Comparison of ENCODE assay signal across 8 cellular contexts in the genomic region with DNA sequence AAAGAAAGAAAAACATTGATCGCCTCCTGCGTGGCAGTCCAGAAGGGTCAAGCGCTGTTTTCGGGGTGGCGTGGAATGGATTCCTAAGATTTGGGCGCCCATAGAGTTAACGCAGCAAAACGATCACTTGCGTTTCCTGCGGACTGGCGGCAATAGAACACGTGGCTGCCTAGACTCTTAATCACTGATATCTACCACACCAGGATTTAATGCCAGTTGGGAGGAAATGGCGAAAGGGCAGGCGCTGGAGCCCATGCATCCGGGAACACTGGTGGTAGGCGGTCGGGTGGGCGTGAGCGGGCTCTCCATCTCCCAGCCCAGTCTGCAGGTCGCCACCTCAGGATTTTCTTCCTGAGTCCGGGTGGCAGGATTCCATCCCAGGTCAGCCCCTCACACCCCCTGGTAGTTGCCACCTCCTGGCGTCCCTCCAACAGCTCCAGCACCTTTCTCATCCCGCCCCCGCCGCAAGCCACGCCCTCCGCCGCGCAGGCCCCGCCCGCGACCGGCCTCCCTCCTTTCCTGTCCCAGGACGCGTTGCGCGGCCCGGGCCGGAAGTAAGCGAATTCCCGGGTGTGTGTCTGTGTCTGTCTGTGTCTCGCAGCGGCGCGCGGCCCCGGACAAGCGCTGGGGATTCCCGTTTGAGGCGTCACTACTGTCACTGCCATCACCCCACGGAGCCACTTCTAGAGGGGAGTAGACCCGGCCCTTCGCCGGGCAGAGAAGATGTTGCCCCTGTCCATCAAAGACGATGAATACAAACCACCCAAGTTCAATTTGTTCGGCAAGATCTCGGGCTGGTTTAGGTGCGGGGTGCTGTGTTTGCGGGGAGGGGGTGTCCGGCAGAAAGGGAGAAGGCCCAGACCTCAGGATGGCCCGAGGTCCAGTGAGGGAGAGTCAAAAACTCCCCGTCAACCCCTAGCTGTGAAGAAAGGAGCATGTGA. TPM values are rescaled to one million over a fixed set of nuclear protein-coding genes. Genes with fewer than 3 reads are reported as not detected.
DNase-seq lines count a peak whose midpoint lies in the region; ATAC-seq and TF ChIP-seq lines count a peak whose summit lies in the region.

A gene with protein sequence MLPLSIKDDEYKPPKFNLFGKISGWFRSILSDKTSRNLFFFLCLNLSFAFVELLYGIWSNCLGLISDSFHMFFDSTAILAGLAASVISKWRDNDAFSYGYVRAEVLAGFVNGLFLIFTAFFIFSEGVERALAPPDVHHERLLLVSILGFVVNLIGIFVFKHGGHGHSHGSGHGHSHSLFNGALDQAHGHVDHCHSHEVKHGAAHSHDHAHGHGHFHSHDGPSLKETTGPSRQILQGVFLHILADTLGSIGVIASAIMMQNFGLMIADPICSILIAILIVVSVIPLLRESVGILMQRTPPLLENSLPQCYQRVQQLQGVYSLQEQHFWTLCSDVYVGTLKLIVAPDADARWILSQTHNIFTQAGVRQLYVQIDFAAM (plus strand): TSS at position 551 of the 941 bp plus-strand sequence. CDS start 173 bp downstream, at position 724.

- H3K27me3 ChIP-seq in Panc1 (ENCODE audit: control insufficient read depth, insufficient read depth, low read length) (no peaks in the 10 kb centered on the region), esophagus (ENCODE audit: control insufficient read depth in 1 of 2, insufficient read depth in 2 of 2, low read length in 2 of 2) (no peaks in the 10 kb centered on the region), mucosa of stomach (ENCODE audit: control insufficient read depth, insufficient read depth, low read length) (no peaks in the 10 kb centered on the region)

- ATAC-seq in GM21717 (IDR thresholded peaks at IDR 0.05; ENCODE audit: unreplicated experiment) = peak; percentile 81
- ATAC-seq in Panc1 = peak; percentile 97
- ATAC-seq in activated T-cell treated with anti-CD3 and anti-CD28 coated beads, Interleukin-2, amount 50 U/mL, for 4 hours = peak; percentile 82 to 85

- WGBS in esophagus, 2 donors = 0 to 1% methylated on average over 62 of the region's 62 CpGs

- no peaks in the 10 kb centered on the region for H3K9me3 ChIP-seq in Panc1 (ENCODE audit: control insufficient read depth, insufficient read depth, low read depth, low read length)
- no peaks in the 10 kb centered on the region for H3K9me3 ChIP-seq in esophagus (ENCODE audit: control insufficient read depth in 2 of 2, insufficient read depth in 1 of 2, low read depth in 1 of 2, low read length in 1 of 2)
- H3K9me3 ChIP-seq in mucosa of stomach (ENCODE audit: control insufficient read depth, low read length) = no peaks in the 10 kb centered on the region

- peak within 1 kb of the TSS; percentile 94 for H3K27ac ChIP-seq in Panc1 (ENCODE audit: low read length)
- peak within 1 kb of the TSS; percentile 94 to 99 for H3K27ac ChIP-seq in esophagus (ENCODE audit: low read depth in 2 of 2, low read length in 1 of 2)

- H3K27me3 Mint-ChIP-seq in activated T-cell treated with anti-CD3 and anti-CD28 coated beads, Interleukin-2, amount 50 U/mL, for 4 hours (ENCODE audit: low read depth) = no peaks in the 10 kb centered on the region

- intact Hi-C loops in Panc1 (cut with micrococcal nuclease; ENCODE audit: unreplicated experiment) = no loop called here

- H3K4me3 Mint-ChIP-seq in activated T-cell treated with anti-CD3 and anti-CD28 coated beads, Interleukin-2, amount 50 U/mL, for 4 hours = peak within 1 kb of the TSS; percentile 94

- CTCF ChIA-PET in Panc1 (lab: Charles Lee) = no interaction called here

- peaks cover 13% of the 10 kb centered on the region for H3K36me3 ChIP-seq in Panc1 (ENCODE audit: control insufficient read depth, insufficient read depth, low read length)
- peaks cover 0 to 3% of the 10 kb centered on the region in 2 donors for H3K36me3 ChIP-seq in esophagus (ENCODE audit: control insufficient read depth in 2 of 2, insufficient read depth in 2 of 2, low read length in 1 of 2)
- H3K36me3 ChIP-seq in mucosa of stomach (ENCODE audit: control insufficient read depth, insufficient read depth, low read length) = no peaks in the 10 kb centered on the region

- BruUV-seq in Panc1 (replicated peaks; lab: Mats Ljungman, UMichigan) = TSS peak; percentile 69

- POLR2A ChIA-PET in Panc1 (lab: Charles Lee) = no interaction called here

- H3K4me1 Mint-ChIP-seq in activated T-cell treated with anti-CD3 and anti-CD28 coated beads, Interleukin-2, amount 50 U/mL, for 4 hours (ENCODE audit: low read depth) = peaks cover 37% of the 10 kb centered on the region

- no peak for TF ChIP-seq CTCF in Panc1 (IDR thresholded peaks at IDR 0.05)

- peaks cover 4% of the 10 kb centered on the region; the same call in 1 of the 2 replicates for H3K4me1 ChIP-seq in Panc1 (ENCODE audit: control insufficient read depth, insufficient read depth, low read length)
- H3K4me1 ChIP-seq in esophagus (ENCODE audit: control insufficient read depth in 2 of 2, insufficient read depth in 2 of 2, low read length in 1 of 2) = no peaks in the 10 kb centered on the region
- H3K4me1 ChIP-seq in mucosa of stomach (ENCODE audit: control insufficient read depth, insufficient read depth, low read length) = peaks cover 12% of the 10 kb centered on the region

- H3K9ac ChIP-seq in mucosa of stomach (ENCODE audit: low read length) = peak within 1 kb of the TSS; percentile 92

- peak within 1 kb of the TSS; percentile 78 for H3K4me3 ChIP-seq in Jurkat, Clone E6-1 (ENCODE audit: low read length)
- peak within 1 kb of the TSS; percentile 85 to 93 for H3K4me3 ChIP-seq in Panc1 (ENCODE audit: low read depth in 2 of 2, low read length in 2 of 2)
- peak within 1 kb of the TSS; percentile 77 to 91 for H3K4me3 ChIP-seq in esophagus (ENCODE audit: low read depth in 1 of 2, low read length in 2 of 2)
- H3K4me3 ChIP-seq in mucosa of stomach (ENCODE audit: low read length) = peak within 1 kb of the TSS; percentile 94

- in situ Hi-C loops in Panc1 (cut with HindIII; ENCODE audit: low pct_unique_long_range_greater_than_20kb, low sequenced_read_pairs) = no loop called here

- peak; percentile 99 for DNase-seq in DMS53 treated with DMSO at 0.1 percent for 48 hours (lab: John Stamatoyannopoulos, UW; ENCODE audit: unreplicated experiment)
- peak; percentile 82 for DNase-seq in Jurkat, Clone E6-1 (ENCODE audit: low read depth, low spot score)
- peak; percentile 35 for DNase-seq in Panc1 (ENCODE audit: low read depth, low spot score)
- DNase-seq in activated T-cell treated with anti-CD3 and anti-CD28 coated beads, Interleukin-2, amount 50 U/mL, for 4 hours = peak; percentile 98
- peak; percentile 99 for DNase-seq in stimulated activated CD8-positive, alpha-beta memory T cell treated with anti-CD3 and anti-CD28 coated beads, Interleukin-4, amount 100 ng/mL, for 48 hours

- peaks cover 20% of the 10 kb centered on the region for H3K36me3 Mint-ChIP-seq in activated T-cell treated with anti-CD3 and anti-CD28 coated beads, Interleukin-2, amount 50 U/mL, for 4 hours (ENCODE audit: insufficient read depth)

- no peaks in the 10 kb centered on the region for H3K9me3 Mint-ChIP-seq in activated T-cell treated with anti-CD3 and anti-CD28 coated beads, Interleukin-2, amount 50 U/mL, for 4 hours

RNA-seq across cellular contexts. Expression of the gene that starts here (rescaled TPM):
- 3.0 TPM for polyA plus RNA-seq in Jurkat, Clone E6-1 (2012; ENCODE audit: insufficient read depth, insufficient read length)
- total RNA-seq in Panc1 (2021; ENCODE audit: unreplicated experiment) = 18.5 TPM
- polyA plus RNA-seq in Panc1 (2012; ENCODE audit: insufficient read length) = 2.7 TPM
- 10 to 100 TPM; 37.7 to 48.9 (median 46.3) TPM for total RNA-seq in activated T-cell treated with anti-CD3 and anti-CD28 coated beads, Interleukin-2, amount 50 U/mL, for 4 hours
- polyA plus RNA-seq in esophagus = 1 to 10 TPM; 2.2 to 2.8 TPM

Comparison
In these comparisons a context has a peak if more than half of its experiments do, and no peak if none do; other contexts are left out.
1. Peak in every context shown above with its lines: DNase-seq, ATAC-seq, H3K4me3 ChIP-seq and H3K27ac ChIP-seq.
2. DNase-seq: peak in every context shown above with its lines; median percentile 99 in DMS53 treated with DMSO at 0.1 percent for 48 hours; 99 in stimulated activated CD8-positive, alpha-beta memory T cell treated with anti-CD3 and anti-CD28 coated beads, Interleukin-4, amount 100 ng/mL, for 48 hours; 98 in activated T-cell treated with anti-CD3 and anti-CD28 coated beads, Interleukin-2, amount 50 U/mL, for 4 hours; 82 in Jurkat, Clone E6-1; 35 in Panc1.